In genomic region chr19:13588953-13589833, GRCh38 we compare ENCODE assay signal across 9 cellular contexts.
A peak's percentile ranks its signal among the peaks of the same experiment; 100 is the strongest.
DNase-seq lines count a peak whose midpoint lies in the region; ATAC-seq and TF ChIP-seq lines count a peak whose summit lies in the region.
"Had no signal": no experiment of that assay in that cellular context is flagged by ENCODE, and none has a peak within 500 bp of the region (broad histone marks: within the 10 kb centered on the region; RNA-seq: fewer than 3 reads in every experiment).

No MANE protein-coding gene starts in this region.

- H3K27me3 Mint-ChIP-seq in MCF 10A (ENCODE audit: insufficient read depth, unreplicated experiment): peaks cover 35% of the 10 kb centered on the region

- H3K4me3 Mint-ChIP-seq in MCF 10A (ENCODE audit: unreplicated experiment): no peak overlapping the region

- no peaks in the 10 kb centered on the region for H3K9me3 ChIP-seq in WERI-Rb-1 (ENCODE audit: severe bottlenecking)

- H3K27me3 ChIP-seq in WERI-Rb-1 (ENCODE audit: insufficient read depth, low read depth, severe bottlenecking): peaks cover 64% of the 10 kb centered on the region

- CTCF ChIA-PET in MCF 10A (lab: Yijun Ruan, JAX): interaction anchor here (0.5 to 5.3 kb wide), 43 partner anchors 10 to 612 kb away, joined by 3 to 83 read pairs (median 4); no protein-coding TSS in a partner anchor

- ATAC-seq in HG03139 (IDR thresholded peaks at IDR 0.05; ENCODE audit: unreplicated experiment): no peak

- no peak overlapping the region for H3K27ac ChIP-seq in WERI-Rb-1
- H3K27ac ChIP-seq: skin epidermis had no signal

- H3K36me3 ChIP-seq in WERI-Rb-1: no peaks in the 10 kb centered on the region

- no peaks in the 10 kb centered on the region for H3K4me1 Mint-ChIP-seq in MCF 10A (ENCODE audit: insufficient read depth, unreplicated experiment)

- H3K27ac Mint-ChIP-seq in MCF 10A (ENCODE audit: low read depth, unreplicated experiment): no peak overlapping the region

- H3K4me3 ChIP-seq in WERI-Rb-1 (ENCODE audit: low read depth, low read length): no peak overlapping the region
- H3K4me3 ChIP-seq: skin epidermis had no signal

- intact Hi-C loops in MCF 10A (cut with micrococcal nuclease): loop anchor here (1.0 kb wide), 2 partner anchors 223 to 312 kb away; no protein-coding TSS in a partner anchor

- no peaks in the 10 kb centered on the region for H3K36me3 Mint-ChIP-seq in MCF 10A (ENCODE audit: insufficient read depth, unreplicated experiment)

- no TSS peak for BruUV-seq in MCF 10A (replicated peaks; lab: Mats Ljungman, UMichigan)

- H3K9me3 Mint-ChIP-seq in MCF 10A (ENCODE audit: unreplicated experiment): no peaks in the 10 kb centered on the region

- POLR2A ChIA-PET in MCF 10A (lab: Yijun Ruan, JAX): interaction anchor here (0.7 to 1.3 kb wide), 2 partner anchors 28 to 311 kb away, joined by 3 read pairs; no protein-coding TSS in a partner anchor

- TF ChIP-seq CTCF in WERI-Rb-1 (IDR thresholded peaks at IDR 0.05; ENCODE audit: low read depth, low read length) (peak; percentile 93), MCF 10A (IDR thresholded peaks at IDR 0.05; ENCODE audit: unreplicated experiment) (peak; percentile 90)

- DNase-seq in NCI-H1417 (lab: John Stamatoyannopoulos, UW) (peak; percentile 34 to 68 (median 39)), NCI-H1417 treated with DMSO at 0.1 percent for 48 hours (lab: John Stamatoyannopoulos, UW) (no peak), NCI-H1092 (lab: John Stamatoyannopoulos, UW) (peak; percentile 11), WERI-Rb-1 (peak; percentile 67), MCF 10A (ENCODE audit: unreplicated experiment) (peak; percentile 55), inferior parietal cortex (ENCODE audit: extremely low spot score) (peak; percentile 74)
- DNase-seq in stimulated activated CD4-positive, alpha-beta T cell treated with anti-CD3 and anti-CD28 coated beads, Interleukin-15, amount 100 ng/mL, for 48 hours (ENCODE audit: low read depth in 2 of 2): peak; percentile 56 to 78
